ENCODE assay signal across 8 cellular contexts in the genomic region with DNA sequence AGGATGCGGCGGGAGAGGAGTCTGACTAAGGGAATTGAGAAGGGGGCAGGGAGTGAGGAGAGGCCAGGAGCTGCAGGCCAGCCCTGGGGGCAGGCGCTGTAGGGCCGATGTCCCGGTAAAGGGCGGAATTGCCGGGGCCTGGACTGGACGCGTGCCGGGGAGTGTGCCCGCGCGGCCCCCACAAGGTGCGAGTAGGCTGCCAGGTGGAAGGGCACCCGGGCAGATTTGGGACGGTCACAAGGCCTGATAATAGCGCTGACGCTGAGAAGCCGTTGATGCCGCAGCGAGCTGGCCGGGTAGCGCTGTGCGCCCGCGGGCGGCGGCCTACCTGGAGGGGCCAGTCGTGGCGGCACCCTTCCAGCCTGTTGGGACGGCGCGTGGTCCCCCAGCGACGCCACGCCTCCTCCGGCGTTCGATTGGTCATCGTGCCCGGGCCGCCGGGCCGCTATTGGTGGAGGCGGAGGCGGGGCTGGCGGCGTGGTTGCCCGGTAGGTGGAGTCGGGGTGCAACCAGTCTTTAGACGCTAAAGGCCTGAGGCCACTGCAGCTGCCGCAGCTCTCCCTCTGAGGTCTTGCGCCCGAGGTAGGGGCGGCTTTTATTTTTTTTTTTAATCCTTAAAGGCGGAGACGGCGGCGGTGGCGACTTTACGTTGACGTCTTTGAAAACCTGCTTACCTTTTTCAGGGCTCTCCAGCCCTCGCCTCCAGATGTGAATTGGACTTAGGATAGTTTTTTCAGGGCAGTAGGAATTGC. TPM values are rescaled to one million over a fixed set of nuclear protein-coding genes. Genes with fewer than 3 reads are reported as not detected.
A peak's percentile ranks its signal among the peaks of the same experiment; 100 is the strongest.
DNase-seq lines count a peak whose midpoint lies in the region; ATAC-seq, FAIRE-seq and TF ChIP-seq lines count a peak whose summit lies in the region.

No MANE protein-coding gene starts in this region.

- peak; percentile 27 for TF ChIP-seq CTCF in lower lobe of right lung (IDR thresholded peaks at IDR 0.05)

- peak; percentile 9 for FAIRE-seq in A204.1 (lab: Jason Lieb, UNC)

- H3K4me1 ChIP-seq in lower lobe of right lung: peaks cover 34% of the 10 kb centered on the region

- intact Hi-C loops in lower lobe of right lung (cut with DNase I): no loop called here

- H3K27ac ChIP-seq in lower lobe of right lung: peak overlapping the region; percentile 99

- no peaks in the 10 kb centered on the region for H3K27me3 ChIP-seq in lower lobe of right lung (ENCODE audit: low read depth)

- peak overlapping the region; percentile 96 for H3K4me3 ChIP-seq in lower lobe of right lung

- H3K9me3 ChIP-seq in lower lobe of right lung: no peaks in the 10 kb centered on the region

- ATAC-seq in GM19043 (IDR thresholded peaks at IDR 0.05; ENCODE audit: low read depth, unreplicated experiment) (peak; percentile 65), HG03378 (IDR thresholded peaks at IDR 0.05; ENCODE audit: unreplicated experiment) (peak; percentile 44), lower lobe of right lung (peak; percentile 98)

- peaks cover under 1% of the 10 kb centered on the region for H3K36me3 ChIP-seq in lower lobe of right lung

- DNase-seq in activated CD4-positive, alpha-beta T cell treated with anti-CD3 and anti-CD28 coated beads for 1 hour: peak; percentile 88
- DNase-seq in dermis blood vessel endothelial cell (peak; percentile 95), lower lobe of right lung (peak; percentile 98), SKM-1 treated with dmso at 0.1 percent for 144 hours (lab: John Stamatoyannopoulos, UW; ENCODE audit: unreplicated experiment) (no peak)
- peak; percentile 91 to 96 (median 91) for DNase-seq in stimulated activated CD4-positive, alpha-beta T cell treated with anti-CD3 and anti-CD28 coated beads, TNF-alpha, amount 100 ng/mL, for 48 hours (ENCODE audit: low read depth in 3 of 3)

RNA-seq across cellular contexts. Expression of gene SLC25A38, which starts 0.9 kb away (rescaled TPM):
- total RNA-seq in dermis blood vessel endothelial cell (16.4 and 17.4 TPM in 2 replicates), lower lobe of right lung (28.4 TPM)

RNA-seq across cellular contexts. Expression of gene RPSA, which starts 22.4 kb away (rescaled TPM):
- total RNA-seq in dermis blood vessel endothelial cell (934 and 1,256 TPM in 2 replicates), lower lobe of right lung (778 TPM)

RNA-seq across cellular contexts. Expression of gene CCR8, which starts 54.6 kb away (rescaled TPM):
- total RNA-seq in dermis blood vessel endothelial cell: not detected in 2 replicates
- not detected for total RNA-seq in lower lobe of right lung

Comparison
In these comparisons a context has a peak if more than half of its experiments do, and no peak if none do; other contexts are left out.
1. ATAC-seq: peak in every context shown above with its lines; median percentile 98 in lower lobe of right lung; 65 in GM19043; 44 in HG03378.